1 cellular context compared by ENCODE assay signal in the genomic region with DNA sequence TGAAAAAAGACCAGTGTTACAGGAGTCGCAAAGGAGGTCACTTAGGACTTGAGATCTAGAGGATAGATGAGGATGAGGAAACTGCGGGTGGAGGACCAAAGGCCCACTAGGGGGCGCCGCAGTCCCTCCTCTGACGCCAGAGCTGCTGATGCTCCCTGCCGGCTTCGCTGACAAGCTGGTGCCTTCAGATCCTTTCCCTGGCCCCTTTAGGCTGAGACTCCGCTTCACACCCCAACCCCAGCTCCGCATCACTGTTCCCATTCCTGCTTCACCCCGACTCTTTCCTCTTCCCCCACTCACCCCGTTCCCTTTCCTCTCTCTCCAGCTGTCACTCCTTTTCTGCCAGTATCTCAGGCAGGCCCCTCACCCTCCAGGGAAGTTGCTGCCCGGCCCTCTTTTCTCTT.
TF ChIP-seq lines count a peak whose summit lies in the region.

No MANE protein-coding gene starts in this region.

TF ChIP-seq in WTC11, 78 proteins besides CTCF, POLR2A, EP300 and RAD21 (continued from another document):
- TF ChIP-seq, protein P1, sequence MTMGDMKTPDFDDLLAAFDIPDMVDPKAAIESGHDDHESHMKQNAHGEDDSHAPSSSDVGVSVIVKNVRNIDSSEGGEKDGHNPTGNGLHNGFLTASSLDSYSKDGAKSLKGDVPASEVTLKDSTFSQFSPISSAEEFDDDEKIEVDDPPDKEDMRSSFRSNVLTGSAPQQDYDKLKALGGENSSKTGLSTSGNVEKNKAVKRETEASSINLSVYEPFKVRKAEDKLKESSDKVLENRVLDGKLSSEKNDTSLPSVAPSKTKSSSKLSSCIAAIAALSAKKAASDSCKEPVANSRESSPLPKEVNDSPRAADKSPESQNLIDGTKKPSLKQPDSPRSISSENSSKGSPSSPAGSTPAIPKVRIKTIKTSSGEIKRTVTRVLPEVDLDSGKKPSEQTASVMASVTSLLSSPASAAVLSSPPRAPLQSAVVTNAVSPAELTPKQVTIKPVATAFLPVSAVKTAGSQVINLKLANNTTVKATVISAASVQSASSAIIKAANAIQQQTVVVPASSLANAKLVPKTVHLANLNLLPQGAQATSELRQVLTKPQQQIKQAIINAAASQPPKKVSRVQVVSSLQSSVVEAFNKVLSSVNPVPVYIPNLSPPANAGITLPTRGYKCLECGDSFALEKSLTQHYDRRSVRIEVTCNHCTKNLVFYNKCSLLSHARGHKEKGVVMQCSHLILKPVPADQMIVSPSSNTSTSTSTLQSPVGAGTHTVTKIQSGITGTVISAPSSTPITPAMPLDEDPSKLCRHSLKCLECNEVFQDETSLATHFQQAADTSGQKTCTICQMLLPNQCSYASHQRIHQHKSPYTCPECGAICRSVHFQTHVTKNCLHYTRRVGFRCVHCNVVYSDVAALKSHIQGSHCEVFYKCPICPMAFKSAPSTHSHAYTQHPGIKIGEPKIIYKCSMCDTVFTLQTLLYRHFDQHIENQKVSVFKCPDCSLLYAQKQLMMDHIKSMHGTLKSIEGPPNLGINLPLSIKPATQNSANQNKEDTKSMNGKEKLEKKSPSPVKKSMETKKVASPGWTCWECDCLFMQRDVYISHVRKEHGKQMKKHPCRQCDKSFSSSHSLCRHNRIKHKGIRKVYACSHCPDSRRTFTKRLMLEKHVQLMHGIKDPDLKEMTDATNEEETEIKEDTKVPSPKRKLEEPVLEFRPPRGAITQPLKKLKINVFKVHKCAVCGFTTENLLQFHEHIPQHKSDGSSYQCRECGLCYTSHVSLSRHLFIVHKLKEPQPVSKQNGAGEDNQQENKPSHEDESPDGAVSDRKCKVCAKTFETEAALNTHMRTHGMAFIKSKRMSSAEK (CRISPR knock-in tag; IDR thresholded peaks at IDR 0.05; ENCODE audit: borderline replicate concordance), result no peak
- no peak for TF ChIP-seq CREB1 (CRISPR knock-in tag; IDR thresholded peaks at IDR 0.05)
- 0 out of 2 replicates have a peak, but pooled peaks have one; percentile 43 for TF ChIP-seq TEAD1 (CRISPR knock-in tag; IDR thresholded peaks at IDR 0.05)
- no peak for TF ChIP-seq NR1H2 (CRISPR knock-in tag; IDR thresholded peaks at IDR 0.05)
- TF ChIP-seq, protein P2, sequence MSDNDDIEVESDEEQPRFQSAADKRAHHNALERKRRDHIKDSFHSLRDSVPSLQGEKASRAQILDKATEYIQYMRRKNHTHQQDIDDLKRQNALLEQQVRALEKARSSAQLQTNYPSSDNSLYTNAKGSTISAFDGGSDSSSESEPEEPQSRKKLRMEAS (CRISPR knock-in tag; IDR thresholded peaks at IDR 0.05), result peak; percentile 62
TF ChIP-seq in WTC11: peak in this region for 5.
